Comparison of ENCODE assay signal across 2 cellular contexts in genomic region chr6:30526444-30526843, GRCh38.
TF ChIP-seq lines count a peak whose summit lies in the region.

No MANE protein-coding gene starts in this region.

TF ChIP-seq in HEK293, 187 proteins besides CTCF, POLR2A, EP300 and RAD21:
- TF ChIP-seq ZNF146 (tag by site-specific recombination; IDR thresholded peaks at IDR 0.05) (peak; percentile 98), ZNF280D (tag by site-specific recombination; IDR thresholded peaks at IDR 0.05) (peak; percentile 56; the same call in 1 of the 2 replicates), ZNF580 (tag by site-specific recombination; IDR thresholded peaks at IDR 0.05) (peak; percentile 70), ZNF202 (tag by site-specific recombination; IDR thresholded peaks at IDR 0.05; ENCODE audit: borderline replicate concordance) (peak; percentile 22; the same call in 1 of the 2 replicates)

TF ChIP-seq in K562, 482 proteins besides CTCF, POLR2A, EP300 and RAD21:
- peak; percentile 91 for TF ChIP-seq BCOR (IDR thresholded peaks at IDR 0.05)
- peak; percentile 18 to 73; a peak in 2 of 4 replicates for TF ChIP-seq KDM1A (IDR thresholded peaks at IDR 0.05)
- peak; percentile 96 for TF ChIP-seq ZNF146 (CRISPR knock-in tag; IDR thresholded peaks at IDR 0.05; ENCODE audit: unreplicated experiment)
- peak; percentile 11 for TF ChIP-seq RBM25 (IDR thresholded peaks at IDR 0.05; ENCODE audit: low read depth, low read length, severe bottlenecking)
- TF ChIP-seq SMARCA5 (IDR thresholded peaks at IDR 0.05): peak; percentile 61; the same call in 1 of the 2 replicates
